Comparison of ENCODE assay signal across 25 cellular contexts in genomic region chr2:187169864-187170263, GRCh38.
DNase-seq lines count a peak whose midpoint lies in the region; ATAC-seq and TF ChIP-seq lines count a peak whose summit lies in the region.
"Had no signal": no experiment of that assay in that cellular context is flagged by ENCODE, and none has a peak within 500 bp of the region (broad histone marks: within the 10 kb centered on the region; RNA-seq: fewer than 3 reads in every experiment).

No MANE protein-coding gene starts in this region.

- H3K4me1 Mint-ChIP-seq in neural progenitor cell: peaks cover 33% of the 10 kb centered on the region
- H3K4me1 Mint-ChIP-seq: CD8-positive, alpha-beta memory T cell had no signal

- no peaks in the 10 kb centered on the region for H4K20me1 ChIP-seq in BLaER1 treated with 17β-estradiol and CSF1 and Interleukin-3, amounts not matched to agents 10 nM and 100 nM
- no peaks in the 10 kb centered on the region for H4K20me1 ChIP-seq in neural progenitor cell (ENCODE audit: low read depth)

- H3K27me3 Mint-ChIP-seq in neural progenitor cell (ENCODE audit: insufficient read depth, low read depth): peaks cover 2% of the 10 kb centered on the region
- H3K27me3 Mint-ChIP-seq: brain; CD8-positive, alpha-beta memory T cell; naive thymus-derived CD8-positive, alpha-beta T cell had no signal

- no peak overlapping the region for H3K4me3 ChIP-seq in BLaER1 treated with 17β-estradiol and CSF1 and Interleukin-3, amounts not matched to agents 10 nM and 100 nM
- H3K4me3 ChIP-seq in neural progenitor cell: no peak overlapping the region
- H3K4me3 ChIP-seq: heart right ventricle, prostate gland had no signal

- no peak overlapping the region for H2AFZ ChIP-seq in neural progenitor cell (replicated peaks)

- no peaks in the 10 kb centered on the region for H3K36me3 ChIP-seq in BLaER1 treated with 17β-estradiol and CSF1 and Interleukin-3, amounts not matched to agents 10 nM and 100 nM
- H3K36me3 ChIP-seq in neural progenitor cell: no peaks in the 10 kb centered on the region
- H3K36me3 ChIP-seq: heart right ventricle, prostate gland, WERI-Rb-1 had no signal

- H3F3A ChIP-seq in neural progenitor cell (ENCODE audit: low read depth): peaks cover 12% of the 10 kb centered on the region

- H3K36me3 Mint-ChIP-seq in neural progenitor cell: peaks cover 2% of the 10 kb centered on the region
- H3K36me3 Mint-ChIP-seq: brain; CD8-positive, alpha-beta memory T cell; naive thymus-derived CD8-positive, alpha-beta T cell had no signal

- H3K27me3 ChIP-seq in BLaER1 treated with 17β-estradiol and CSF1 and Interleukin-3, amounts not matched to agents 10 nM and 100 nM: no peaks in the 10 kb centered on the region
- H3K27me3 ChIP-seq in neural progenitor cell: no peaks in the 10 kb centered on the region
- H3K27me3 ChIP-seq: heart right ventricle had no signal

- H3K4me2 ChIP-seq in BLaER1 treated with 17β-estradiol and CSF1 and Interleukin-3, amounts not matched to agents 10 nM and 100 nM: peak overlapping the region; percentile 28 to 84 (median 57); a peak in 20 of 22 replicates
- H3K4me2 ChIP-seq in neural progenitor cell: no peak overlapping the region

- H3K4me3 Mint-ChIP-seq in neural progenitor cell: no peak overlapping the region
- H3K4me3 Mint-ChIP-seq: brain; CD8-positive, alpha-beta memory T cell; naive thymus-derived CD8-positive, alpha-beta T cell had no signal

- DNase-seq in RPMI8226 (peak; percentile 56), neural progenitor cell (ENCODE audit: low spot score) (no peak), putamen (ENCODE audit: low spot score) (no peak), AG08396 (ENCODE audit: low spot score) (no peak)
- DNase-seq: activated CD4-positive, alpha-beta T cell treated with anti-CD3 and anti-CD28 coated beads for 48 hours; activated naive CD4-positive, alpha-beta T cell treated with anti-CD3 and anti-CD28 coated beads, Interleukin-2, amount 50 U/mL, for 16 hours; amniotic stem cell; CD8-positive, alpha-beta memory T cell; HCEC 1CT; heart right ventricle; kidney; naive thymus-derived CD8-positive, alpha-beta T cell; NCI-H526 treated with DMSO at 0.1 percent for 48 hours; occipital lobe; stimulated activated CD4-positive, alpha-beta T cell treated with anti-CD3 and anti-CD28 coated beads, Interleukin-4, amount 100 ng/mL, for 1 hour; substantia nigra; SW 1271; T1000; WERI-Rb-1 had no signal

- no peak for TF ChIP-seq CTCF in neural progenitor cell (IDR thresholded peaks at IDR 0.05)

- H3K4me1 ChIP-seq in BLaER1 treated with 17β-estradiol and CSF1 and Interleukin-3, amounts not matched to agents 10 nM and 100 nM: peaks cover 20 to 29% (median 23%) of the 10 kb centered on the region in 10 experiments
- no peaks in the 10 kb centered on the region for H3K4me1 ChIP-seq in neural progenitor cell
- H3K4me1 ChIP-seq: prostate gland had no signal

- ATAC-seq in HG03354 (IDR thresholded peaks at IDR 0.05; ENCODE audit: poor library complexity, severe bottlenecking, unreplicated experiment): peak; percentile 16
- no peak for ATAC-seq in GM18868 (IDR thresholded peaks at IDR 0.05; ENCODE audit: unreplicated experiment)
- ATAC-seq: naive thymus-derived CD8-positive, alpha-beta T cell had no signal

- peak overlapping the region in 2 of 11 experiments; percentile 63 to 75; a peak in 4 of 22 replicates for H3K9ac ChIP-seq in BLaER1 treated with 17β-estradiol and CSF1 and Interleukin-3, amounts not matched to agents 10 nM and 100 nM
- H3K9ac ChIP-seq in neural progenitor cell: no peak overlapping the region

- peaks cover 14% of the 10 kb centered on the region for H3K9me3 Mint-ChIP-seq in neural progenitor cell
- H3K9me3 Mint-ChIP-seq: activated T-helper 2 cell treated with anti-CD3 and anti-CD28 coated beads, Interferon-gamma antibody, Interleukin-2, Interleukin-4, amounts not matched to agents 10 μg/mL and 5 μg/mL and 100 μg/mL, durations not matched to agents 14 hours and 24 hours and 36 hours had no signal

- peaks cover 0 to 27% (median 4%) of the 10 kb centered on the region in 11 experiments; a peak in 7 of 22 replicates for H3K9me3 ChIP-seq in BLaER1 treated with 17β-estradiol and CSF1 and Interleukin-3, amounts not matched to agents 10 nM and 100 nM (replicated peaks in 1 of 11)
- H3K9me3 ChIP-seq in neural progenitor cell (ENCODE audit: low read depth): no peaks in the 10 kb centered on the region
- H3K9me3 ChIP-seq: prostate gland had no signal

- H3K27ac ChIP-seq in BLaER1 treated with 17β-estradiol and CSF1 and Interleukin-3, amounts not matched to agents 10 nM and 100 nM: peak overlapping the region; percentile 41 to 93 (median 76); a peak in 17 of 22 replicates
- H3K27ac ChIP-seq in neural progenitor cell: no peak overlapping the region
- H3K27ac ChIP-seq: prostate gland, WERI-Rb-1 had no signal

- H3K27ac Mint-ChIP-seq in neural progenitor cell: peak overlapping the region; percentile 63
- H3K27ac Mint-ChIP-seq: activated T-helper 2 cell treated with anti-CD3 and anti-CD28 coated beads, Interferon-gamma antibody, Interleukin-2, Interleukin-4, amounts not matched to agents 10 μg/mL and 5 μg/mL and 100 μg/mL, durations not matched to agents 14 hours and 24 hours and 36 hours; CD8-positive, alpha-beta memory T cell; naive thymus-derived CD8-positive, alpha-beta T cell had no signal

- no peaks in the 10 kb centered on the region for H3K79me2 ChIP-seq in neural progenitor cell (ENCODE audit: low read depth)
